In the genomic region with DNA sequence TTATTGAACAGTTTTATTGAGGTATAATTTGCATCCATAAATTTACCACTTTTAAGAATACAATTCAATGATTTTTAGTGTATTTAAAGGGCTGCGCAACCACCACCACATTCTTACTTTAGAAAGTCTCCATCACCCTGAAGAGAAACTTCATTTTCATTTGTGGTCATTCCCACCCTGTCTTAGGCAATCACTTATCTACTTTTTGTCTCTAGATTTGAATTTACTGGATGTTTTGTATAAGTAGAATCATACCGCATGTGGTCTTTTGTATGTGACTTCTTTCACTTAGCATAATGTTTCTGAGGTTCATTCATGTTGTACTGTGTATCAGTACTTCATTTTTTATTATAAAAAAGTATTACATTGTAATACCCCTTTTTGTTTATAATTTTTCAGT, we compare ENCODE assay signal across 7 cellular contexts. TPM values are rescaled to one million over a fixed set of nuclear protein-coding genes. Genes with fewer than 3 reads are reported as not detected.
"Had no signal": no experiment of that assay in that cellular context is flagged by ENCODE, and none has a peak within 500 bp of the region (broad histone marks: within the 10 kb centered on the region; RNA-seq: fewer than 3 reads in every experiment).

No MANE protein-coding gene starts in this region.

- H3K27ac ChIP-seq: HL-60 had no signal

- H3K4me3 ChIP-seq: GM23338 had no signal

- H3K4me3 Mint-ChIP-seq: GM23338, H9, IgD-negative memory B cell had no signal

- H3K4me2 ChIP-seq: GM23338 had no signal

- H3K27ac Mint-ChIP-seq: GM23338, H9, IgD-negative memory B cell had no signal

- ATAC-seq: GM23338, HepG2 had no signal

- H3K27me3 Mint-ChIP-seq: IgD-negative memory B cell had no signal

- DNase-seq: H9, HCEC 1CT had no signal

- H3K4me1 Mint-ChIP-seq: GM23338, IgD-negative memory B cell had no signal

- H3K9me3 Mint-ChIP-seq: GM23338, H9 had no signal

- H2AFZ ChIP-seq: GM23338 had no signal

RNA-seq across cellular contexts. Expression of gene SLC4A10, which starts 17.9 kb away (rescaled TPM):
- total RNA-seq: HepG2, HT1080 had no signal
